ENCODE assay signal across 8 cellular contexts in the genomic region with DNA sequence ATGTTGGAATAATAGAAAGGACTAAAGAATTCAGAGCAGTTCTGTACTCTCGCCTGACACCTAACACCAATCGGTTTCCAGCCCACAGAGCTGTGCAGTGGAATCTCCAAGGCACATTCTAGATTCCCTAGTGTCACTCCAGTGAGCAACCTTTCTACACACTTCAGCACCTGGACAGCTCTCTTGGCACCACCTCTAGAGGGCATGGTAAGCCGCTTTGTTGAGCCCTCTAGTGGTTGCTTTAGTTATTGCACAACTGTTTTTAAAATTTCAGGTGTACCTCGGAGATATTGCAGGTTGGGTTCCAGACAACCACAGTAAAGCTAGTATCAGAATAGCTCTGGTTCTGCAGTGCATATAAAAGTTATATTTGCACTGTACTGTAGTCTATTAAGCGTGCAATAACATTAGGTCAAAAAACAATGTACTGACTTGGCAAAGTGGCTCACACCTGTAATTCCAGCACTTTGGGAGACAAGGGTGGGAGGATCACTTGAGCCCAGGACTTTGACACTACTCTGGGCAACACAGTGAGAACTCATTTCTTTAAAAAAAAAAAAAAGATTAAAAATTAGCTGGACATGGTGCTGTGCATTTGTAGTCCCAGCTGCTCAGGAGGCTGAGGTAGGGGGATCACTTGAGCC. TPM values are rescaled to one million over a fixed set of nuclear protein-coding genes. Genes with fewer than 3 reads are reported as not detected.
DNase-seq lines count a peak whose midpoint lies in the region; ATAC-seq and TF ChIP-seq lines count a peak whose summit lies in the region.

No MANE protein-coding gene starts in this region.

- H3K27me3 ChIP-seq in spleen (replicated peaks in 1 of 7) = peaks cover 0 to 43% (median 0%) of the 10 kb centered on the region in 7 donors

- TF ChIP-seq POLR2A in spleen (IDR thresholded peaks at IDR 0.05) = no peak

- intact Hi-C loops in spleen (cut with DNase I; ENCODE audit: low total_unique reads) = no loop called here

- H3K36me3 ChIP-seq in spleen = no peaks in the 10 kb centered on the region

- no peaks in the 10 kb centered on the region for H3K4me1 ChIP-seq in spleen

- 2 to 10% (median 4%) methylated on average over 5 of the region's 5 CpGs for WGBS in spleen, 5 donors

- DNase-seq in NCI-H187 treated with DMSO at 0.1 percent for 48 hours (lab: John Stamatoyannopoulos, UW) = peak; percentile 18
- peak; percentile 60 for DNase-seq in T1000 (lab: John Stamatoyannopoulos, UW)
- peak; percentile 92 for DNase-seq in astrocyte of the hippocampus (ENCODE audit: low read depth, low spot score)
- DNase-seq in iPS DF 19.7 (ENCODE audit: low read depth, low spot score) = peak; percentile 75
- peak; percentile 76 for DNase-seq in spleen

- TF ChIP-seq CTCF in 22Rv1 (IDR thresholded peaks at IDR 0.05) (peak; percentile 97), spleen (IDR thresholded peaks at IDR 0.05 in 8 of 11, conservative IDR thresholded peaks at IDR 0.05 in 3 of 11) (peak; percentile 49 to 86 (median 76))

- ATAC-seq in GM18499 (IDR thresholded peaks at IDR 0.05; ENCODE audit: insufficient read depth, unreplicated experiment) = peak; percentile 89
- peak; percentile 93 for ATAC-seq in HG02885 (IDR thresholded peaks at IDR 0.05; ENCODE audit: poor library complexity, unreplicated experiment)

- no peak overlapping the region for H3K4me3 ChIP-seq in spleen

- no peaks in the 10 kb centered on the region for H3K9me3 ChIP-seq in spleen

- no peak overlapping the region for H3K27ac ChIP-seq in 22Rv1
- H3K27ac ChIP-seq in spleen = no peak overlapping the region

RNA-seq across cellular contexts. Expression of gene ERC2, which starts 26.5 kb away (rescaled TPM):
- total RNA-seq in spleen = 1 to 10 TPM in 3 of 7 donors, under 1 TPM in 4; 0.20 to 4.9 (median 0.57) TPM
- polyA plus RNA-seq in spleen = under 1 TPM; 0.04 to 0.10 (median 0.08) TPM

Comparison
In these comparisons a context has a peak if more than half of its experiments do, and no peak if none do; other contexts are left out.
1. DNase-seq: peak in every context shown above with its lines; median percentile 92 in astrocyte of the hippocampus; 76 in spleen; 75 in iPS DF 19.7; 60 in T1000; 18 in NCI-H187 treated with DMSO at 0.1 percent for 48 hours.